23 cellular contexts compared by ENCODE assay signal in genomic region chrX:54819201-54819600, GRCh38. TPM values are rescaled to one million over a fixed set of nuclear protein-coding genes. Genes with fewer than 3 reads are reported as not detected.
DNase-seq lines count a peak whose midpoint lies in the region; ATAC-seq, FAIRE-seq and TF ChIP-seq lines count a peak whose summit lies in the region.
"Had no signal": no experiment of that assay in that cellular context is flagged by ENCODE, and none has a peak within 500 bp of the region (broad histone marks: within the 10 kb centered on the region; RNA-seq: fewer than 3 reads in every experiment).

No MANE protein-coding gene starts in this region.

- no peak for TF ChIP-seq POLR2A in A549 (IDR thresholded peaks at IDR 0.05; ENCODE audit: low read length)
- TF ChIP-seq POLR2A in breast epithelium (IDR thresholded peaks at IDR 0.05): no peak

- intact Hi-C loops in breast epithelium (cut with DNase I; ENCODE audit: low total_unique reads): no loop called here

- H3K4me1 ChIP-seq in A549: no peaks in the 10 kb centered on the region
- no peaks in the 10 kb centered on the region for H3K4me1 ChIP-seq in trophoblast cell (ENCODE audit: control insufficient read depth in 1 of 2, insufficient read depth in 2 of 2, low read length in 2 of 2)
- no peaks in the 10 kb centered on the region for H3K4me1 ChIP-seq in breast epithelium
- H3K4me1 ChIP-seq: SJCRH30 had no signal

- no peak overlapping the region for H4K12ac ChIP-seq in trophoblast cell (ENCODE audit: low read depth, low read length)

- no peak overlapping the region for H3K18ac ChIP-seq in trophoblast cell (ENCODE audit: low read length)

- no peak overlapping the region for H3K4me3 ChIP-seq in A549
- H3K4me3 ChIP-seq in trophoblast cell (ENCODE audit: low read depth, low read length): no peak overlapping the region
- H3K4me3 ChIP-seq in breast epithelium: no peak overlapping the region
- H3K4me3 ChIP-seq: SJCRH30 had no signal

- H3K4me1 Mint-ChIP-seq in glutamatergic neuron (ENCODE audit: low read depth, unreplicated experiment): no peaks in the 10 kb centered on the region

- no peak overlapping the region for H3K14ac ChIP-seq in trophoblast cell (ENCODE audit: low read length)

- H3K9me3 ChIP-seq in A549: no peaks in the 10 kb centered on the region
- no peaks in the 10 kb centered on the region for H3K9me3 ChIP-seq in trophoblast cell (ENCODE audit: insufficient read depth, low read depth, low read length)
- no peaks in the 10 kb centered on the region for H3K9me3 ChIP-seq in breast epithelium
- H3K9me3 ChIP-seq: BE2C, SJCRH30 had no signal

- no peak overlapping the region for H2BK12ac ChIP-seq in trophoblast cell (ENCODE audit: low read length)

- H3K23ac ChIP-seq in trophoblast cell (ENCODE audit: low read length): no peak overlapping the region

- H3K36me3 ChIP-seq in trophoblast cell (ENCODE audit: control insufficient read depth in 1 of 2, insufficient read depth in 2 of 2, low read length in 2 of 2) (peaks cover 14 to 22% of the 10 kb centered on the region in 2 experiments), breast epithelium (no peaks in the 10 kb centered on the region)
- H3K36me3 ChIP-seq: SJCRH30 had no signal

- no peak for TF ChIP-seq EP300 in A549 (IDR thresholded peaks at IDR 0.05)

- H3K4me3 Mint-ChIP-seq in glutamatergic neuron (ENCODE audit: unreplicated experiment): no peak overlapping the region

- no peaks in the 10 kb centered on the region for H3K79me2 ChIP-seq in trophoblast cell (ENCODE audit: control insufficient read depth, insufficient read depth, low read length, poor library complexity)

- H3K36me3 Mint-ChIP-seq in glutamatergic neuron (ENCODE audit: unreplicated experiment): peaks cover 7% of the 10 kb centered on the region

- TF ChIP-seq RAD21 in A549 (conservative IDR thresholded peaks at IDR 0.05 in 1 of 2, IDR thresholded peaks at IDR 0.05 in 1 of 2): no peak

- DNase-seq in A549 (ENCODE audit: low read depth in 1 of 2, low spot score in 1 of 2) (no peak), GM18507 (ENCODE audit: extremely low spot score, insufficient read length, low read depth) (no peak), glutamatergic neuron (no peak), trophoblast cell (peak; percentile 69 to 71), breast epithelium (ENCODE audit: low spot score in 2 of 2) (no peak)
- DNase-seq in stimulated activated CD4-positive, alpha-beta T cell treated with anti-CD3 and anti-CD28 coated beads, Interleukin-4, amount 100 ng/mL, for 24 hours: no peak
- DNase-seq: BE2C, EL, GOT3, HCEC 1CT, Kasumi-1, NCI-H1694, NCI-H2081, NCI-H2171, NCI-H524 treated with DMSO at 0.1 percent for 48 hours, NCI-H82, OCI-M1, SJCRH30 had no signal

- no peak for ATAC-seq in A549
- ATAC-seq in GM18517 (IDR thresholded peaks at IDR 0.05; ENCODE audit: unreplicated experiment): no peak
- ATAC-seq in GM18909 (IDR thresholded peaks at IDR 0.05; ENCODE audit: poor library complexity, unreplicated experiment): no peak

- no peak overlapping the region for H2BK120ac ChIP-seq in trophoblast cell (ENCODE audit: insufficient read depth, low read length, poor library complexity)

- FAIRE-seq in A549 (lab: Jason Lieb, UNC): peak; percentile 99
- FAIRE-seq in GM18507 (lab: Jason Lieb, UNC): peak; percentile 31
- FAIRE-seq: RCC 7860 had no signal

- peak overlapping the region; percentile 29 for H3K27ac Mint-ChIP-seq in glutamatergic neuron (ENCODE audit: unreplicated experiment)

- CTCF ChIA-PET in A549 (lab: Yijun Ruan, JAX): no interaction called here

- H2AK5ac ChIP-seq in trophoblast cell (ENCODE audit: low read length): no peak overlapping the region

- POLR2A ChIA-PET in A549 (lab: Yijun Ruan, JAX): no interaction called here

- peaks cover 12% of the 10 kb centered on the region for H3K9me3 Mint-ChIP-seq in glutamatergic neuron (ENCODE audit: unreplicated experiment)

- no peaks in the 10 kb centered on the region for H3K79me1 ChIP-seq in trophoblast cell (ENCODE audit: low read length)

- H2AFZ ChIP-seq in trophoblast cell (ENCODE audit: insufficient read depth, low read length, poor library complexity): no peak overlapping the region

- H2BK5ac ChIP-seq in trophoblast cell (ENCODE audit: low read depth, low read length, poor library complexity): no peak overlapping the region

- H4K8ac ChIP-seq in trophoblast cell (ENCODE audit: low read depth, low read length): no peak overlapping the region

- H3K27me3 ChIP-seq in trophoblast cell (ENCODE audit: insufficient read depth, low read length) (no peaks in the 10 kb centered on the region), breast epithelium (peaks cover 0 to 7% of the 10 kb centered on the region in 2 donors)
- H3K27me3 ChIP-seq: BE2C, SJCRH30 had no signal

- H3K27ac ChIP-seq in A549 (no peak overlapping the region), trophoblast cell (ENCODE audit: low read depth, low read length) (no peak overlapping the region), breast epithelium (no peak overlapping the region)
- H3K27ac ChIP-seq: SJCRH30 had no signal

- no peak overlapping the region for H3K4ac ChIP-seq in trophoblast cell (ENCODE audit: low read depth, low read length)

- no peak overlapping the region for H4K91ac ChIP-seq in trophoblast cell (ENCODE audit: low read depth, low read length)

- H3K4me2 ChIP-seq in A549 (no peak overlapping the region), trophoblast cell (ENCODE audit: low read length) (no peak overlapping the region)

- 66% methylated on average over 8 of the region's 8 CpGs for WGBS in A549 (ENCODE audit: missing lambda C conversion rate)
- WGBS in trophoblast cell (ENCODE audit: extremely low coverage, insufficient coverage, insufficient read length): no CpG with 5 or more reads among the region's 8 CpGs

- no peak overlapping the region for H3K9ac ChIP-seq in trophoblast cell (ENCODE audit: low read length)

- TF ChIP-seq CTCF in A549 (IDR thresholded peaks at IDR 0.05) (no peak), glutamatergic neuron (IDR thresholded peaks at IDR 0.05; ENCODE audit: partially characterized antibody, unreplicated experiment) (no peak), breast epithelium (IDR thresholded peaks at IDR 0.05) (no peak)

- H3K27me3 Mint-ChIP-seq in glutamatergic neuron (ENCODE audit: unreplicated experiment): peaks cover 3% of the 10 kb centered on the region

TF ChIP-seq in A549, 52 proteins besides CTCF, POLR2A, EP300 and RAD21 (continues in another document):
- TF ChIP-seq HMGXB4 (CRISPR knock-in tag; IDR thresholded peaks at IDR 0.05; ENCODE audit: borderline replicate concordance): no peak
- TF ChIP-seq TFCP2L1 (CRISPR knock-in tag; IDR thresholded peaks at IDR 0.05): no peak
- no peak for TF ChIP-seq ESRRA (IDR thresholded peaks at IDR 0.05; ENCODE audit: borderline replicate concordance, low read length)
- TF ChIP-seq HEYL (CRISPR knock-in tag; IDR thresholded peaks at IDR 0.05): no peak
- TF ChIP-seq HOXB5 (CRISPR knock-in tag; IDR thresholded peaks at IDR 0.05): no peak
- no peak for TF ChIP-seq EHF (CRISPR knock-in tag; IDR thresholded peaks at IDR 0.05)
- no peak for TF ChIP-seq MYC (IDR thresholded peaks at IDR 0.05; ENCODE audit: borderline replicate concordance, low read length)
- no peak for TF ChIP-seq CHD4 (IDR thresholded peaks at IDR 0.05; ENCODE audit: borderline replicate concordance)
- no peak for TF ChIP-seq ZSCAN20 (CRISPR knock-in tag; IDR thresholded peaks at IDR 0.05)

RNA-seq across cellular contexts. Expression of gene MAGED2, which starts 11.7 kb away (rescaled TPM):
- polyA plus RNA-seq in A549 (2011; rRNA removed) (79.9 and 87.6 TPM in 2 replicates), A549 (2017; fragmentation: RNase III; extraction: RNeasy Plus Mini Kit Qiagen cat#74134 plus additional on column Dnase treatment) (87.7 to 127 TPM (median 109 TPM) in 3 replicates)
- 41.7 and 47.9 TPM in 2 replicates for polyA plus RNA-seq in A549 (2012; cell fraction: cytosol; rRNA removed)
- 76.6 and 96.7 TPM in 2 replicates for polyA plus RNA-seq in A549 (2012; cell fraction: nucleus; rRNA removed)
- 35.7 and 39.0 TPM in 2 replicates for polyA minus RNA-seq in A549 (2011; rRNA and poly(A)+ RNA removed)
- total RNA-seq in glutamatergic neuron (ENCODE audit: unreplicated experiment) (308 TPM), breast epithelium (100 to 1,000 TPM; 109 to 516 (median 307) TPM)
- polyA plus RNA-seq in trophoblast cell (2013): 281 and 288 TPM in 2 replicates

RNA-seq across cellular contexts. Expression of gene ITIH6, which starts 21.1 kb away (rescaled TPM):
- polyA plus RNA-seq in A549 (2011; rRNA removed) (0.04 and 0.11 TPM in 2 replicates), A549 (2017; fragmentation: RNase III; extraction: RNeasy Plus Mini Kit Qiagen cat#74134 plus additional on column Dnase treatment) (not detected in 3 replicates)
- polyA plus RNA-seq in A549 (2012; cell fraction: cytosol; rRNA removed): under 0.01 and 0.01 TPM in 2 replicates
- not detected in 2 replicates for polyA plus RNA-seq in A549 (2012; cell fraction: nucleus; rRNA removed)
- polyA minus RNA-seq in A549 (2011; rRNA and poly(A)+ RNA removed): 0.04 and 0.10 TPM in 2 replicates
- total RNA-seq in glutamatergic neuron (ENCODE audit: unreplicated experiment) (not detected), breast epithelium (1 to 10 TPM in 2 of 3 donors, not detected in 1; 1.3 to 2.3 TPM)
- polyA plus RNA-seq in trophoblast cell (2013): not detected in 2 replicates
- total RNA-seq: A673, MCF 10A, SJCRH30 had no signal

Comparison
In these comparisons a context has a peak if more than half of its experiments do, and no peak if none do; other contexts are left out.
1. DNase-seq: peak in trophoblast cell (2 of 2); none in A549 (0 of 2), GM18507 (single experiment), glutamatergic neuron (single experiment), breast epithelium (0 of 2) and stimulated activated CD4-positive, alpha-beta T cell treated with anti-CD3 and anti-CD28 coated beads, Interleukin-4, amount 100 ng/mL, for 24 hours (single experiment).